Comparison of ENCODE assay signal across 8 cellular contexts in genomic region chr18:63161728-63162195, GRCh38.
DNase-seq lines count a peak whose midpoint lies in the region; ATAC-seq, FAIRE-seq and TF ChIP-seq lines count a peak whose summit lies in the region.

No MANE protein-coding gene starts in this region.

- DNase-seq in AML-193 (lab: John Stamatoyannopoulos, UW), result peak; percentile 4 to 22
- DNase-seq in T-helper 2 cell, result peak; percentile 21 to 98 (median 71)
- DNase-seq in astrocyte (ENCODE audit: low read depth), result peak; percentile 93
- peak; percentile 91 for DNase-seq in kidney glomerular epithelial cell (lab: John Stamatoyannopoulos, UW)
- DNase-seq in stimulated activated CD4-positive, alpha-beta T cell treated with anti-CD3 and anti-CD28 coated beads, Interleukin-4, amount 100 ng/mL, for 4 hours, result peak; percentile 63 to 87
- no peak for DNase-seq in NCI-H1694 treated with DMSO at 0.1 percent for 48 hours (lab: John Stamatoyannopoulos, UW)

- no peak for TF ChIP-seq CTCF in astrocyte (IDR thresholded peaks at IDR 0.05; ENCODE audit: insufficient read depth, low read depth, low read length)

- H3K4me3 Mint-ChIP-seq in astrocyte (ENCODE audit: unreplicated experiment), result no peak overlapping the region

- peaks cover 14% of the 10 kb centered on the region for H3K4me1 ChIP-seq in astrocyte (ENCODE audit: insufficient read depth, low read length)

- H3K9me3 ChIP-seq in astrocyte (ENCODE audit: insufficient read depth, low read depth, low read length), result no peaks in the 10 kb centered on the region

- no peaks in the 10 kb centered on the region for H3K79me2 ChIP-seq in astrocyte (ENCODE audit: insufficient read depth, low read length)

- H3K9ac ChIP-seq in astrocyte (ENCODE audit: low read length), result no peak overlapping the region

- ATAC-seq in GM19324 (IDR thresholded peaks at IDR 0.05; ENCODE audit: low FRiP score, unreplicated experiment) (peak; percentile 46), HG03442 (IDR thresholded peaks at IDR 0.05; ENCODE audit: unreplicated experiment) (peak; percentile 53)

- H3K4me1 Mint-ChIP-seq in astrocyte (ENCODE audit: low read depth, unreplicated experiment), result peaks cover 33% of the 10 kb centered on the region

- H2AFZ ChIP-seq in astrocyte (ENCODE audit: low read depth, low read length), result no peak overlapping the region

- H3K27me3 Mint-ChIP-seq in astrocyte (ENCODE audit: low read depth, unreplicated experiment), result peaks cover 3% of the 10 kb centered on the region

- peak overlapping the region; percentile 90 for H3K27ac Mint-ChIP-seq in astrocyte (ENCODE audit: unreplicated experiment)

- no peaks in the 10 kb centered on the region for H3K9me3 Mint-ChIP-seq in astrocyte (ENCODE audit: unreplicated experiment)

- peak overlapping the region; percentile 60 for H3K4me2 ChIP-seq in astrocyte (ENCODE audit: low read length)

- no peaks in the 10 kb centered on the region for H3K36me3 Mint-ChIP-seq in astrocyte (ENCODE audit: low read depth, unreplicated experiment)

- H3K4me3 ChIP-seq in astrocyte (ENCODE audit: insufficient read depth, low read depth, low read length), result no peak overlapping the region

- H3K27ac ChIP-seq in astrocyte (ENCODE audit: low read depth, low read length), result peak overlapping the region; percentile 47

- H4K20me1 ChIP-seq in astrocyte (ENCODE audit: insufficient read depth, low read length), result no peaks in the 10 kb centered on the region

- H3K36me3 ChIP-seq in astrocyte (ENCODE audit: insufficient read depth, low read length), result no peaks in the 10 kb centered on the region

- peaks cover 2% of the 10 kb centered on the region for H3K27me3 ChIP-seq in astrocyte (ENCODE audit: insufficient read depth, low read length)

- FAIRE-seq in astrocyte (lab: Jason Lieb, UNC), result peak; percentile 99
